26 cellular contexts compared by ENCODE assay signal in genomic region chr4:76706581-76706980, GRCh38.
DNase-seq lines count a peak whose midpoint lies in the region; ATAC-seq and TF ChIP-seq lines count a peak whose summit lies in the region.
"Had no signal": no experiment of that assay in that cellular context is flagged by ENCODE, and none has a peak within 500 bp of the region (broad histone marks: within the 10 kb centered on the region; RNA-seq: fewer than 3 reads in every experiment).

No MANE protein-coding gene starts in this region.

- 63% methylated on average over 6 of the region's 6 CpGs for WGBS in hepatocyte (ENCODE audit: low lambda C conversion rate, missing lambda C conversion rate)

- DNase-seq in AG04450 (ENCODE audit: low read depth, low spot score) (no peak), RWPE2 (ENCODE audit: low spot score) (no peak), hepatocyte (ENCODE audit: low spot score) (peak; percentile 38), progenitor cell of endocrine pancreas (ENCODE audit: low spot score, unreplicated experiment) (no peak), DMS153 treated with DMSO at 0.1 percent for 48 hours (lab: John Stamatoyannopoulos, UW; ENCODE audit: unreplicated experiment) (no peak), NCI-H774 (lab: John Stamatoyannopoulos, UW) (no peak), NCI-H446 (lab: John Stamatoyannopoulos, UW) (no peak)
- DNase-seq: activated B cell treated with CpG ODN at 0.5 μM for 24 hours; activated CD4-positive, alpha-beta T cell treated with anti-CD3 and anti-CD28 coated beads, Interleukin-2, amount 50 U/mL, for 1 hour; activated naive CD8-positive, alpha-beta T cell treated with anti-CD3 and anti-CD28 coated beads, Interleukin-2, amount 50 U/mL, for 24 hours; activated T-cell treated with anti-CD3 and anti-CD28 coated beads, Interleukin-2, amount 50 U/mL, for 4 hours; BE2C; DMS79; GF-D8; glutamatergic neuron; NCI-H1048; NCI-H1694; NCI-H2171; NCI-H524; sigmoid colon; stimulated activated CD4-positive, alpha-beta T cell treated with anti-CD3 and anti-CD28 coated beads, Interleukin-15, amount 100 ng/mL, for 24 hours; stimulated activated naive B cell treated with anti-CD40 and anti-IgM and Interleukin-4, amounts not matched to agents 10 μg/mL and 1 μg/mL and 100 μg/mL, for 72 hours had no signal

- H3K36me3 Mint-ChIP-seq in progenitor cell of endocrine pancreas (ENCODE audit: insufficient read depth), result peaks cover 12% of the 10 kb centered on the region
- H3K36me3 Mint-ChIP-seq: stimulated activated naive B cell treated with anti-CD40 and anti-IgM and Interleukin-4, amounts not matched to agents 10 μg/mL and 1 μg/mL and 100 μg/mL, for 72 hours had no signal

- ATAC-seq in RWPE2 (ENCODE audit: low read depth) (no peak), HG02885 (IDR thresholded peaks at IDR 0.05; ENCODE audit: poor library complexity, unreplicated experiment) (no peak)
- ATAC-seq: activated naive CD8-positive, alpha-beta T cell treated with anti-CD3 and anti-CD28 coated beads, Interleukin-2, amount 50 U/mL, for 24 hours; activated T-cell treated with anti-CD3 and anti-CD28 coated beads, Interleukin-2, amount 50 U/mL, for 4 hours; stimulated activated naive B cell treated with anti-CD40 and anti-IgM and Interleukin-4, amounts not matched to agents 10 μg/mL and 1 μg/mL and 100 μg/mL, for 72 hours had no signal

- no peak overlapping the region for H2AFZ ChIP-seq in hepatocyte

- H3K4me3 ChIP-seq in AG04450 (ENCODE audit: low read depth, low read length) (no peak overlapping the region), RWPE2 (ENCODE audit: severe bottlenecking) (no peak overlapping the region), hepatocyte (no peak overlapping the region)
- H3K4me3 ChIP-seq: prostate gland, sigmoid colon, SJSA1, suprapubic skin had no signal

- no peaks in the 10 kb centered on the region for H4K20me1 ChIP-seq in hepatocyte (ENCODE audit: insufficient read depth, poor library complexity, severe bottlenecking)

- peaks cover 64% of the 10 kb centered on the region for H3K79me2 ChIP-seq in hepatocyte

- H3K27ac Mint-ChIP-seq in progenitor cell of endocrine pancreas, result peak overlapping the region; percentile 16
- H3K27ac Mint-ChIP-seq: activated B cell treated with CpG ODN at 0.5 μM for 24 hours; activated naive CD8-positive, alpha-beta T cell treated with anti-CD3 and anti-CD28 coated beads, Interleukin-2, amount 50 U/mL, for 24 hours; stimulated activated naive B cell treated with anti-CD40 and anti-IgM and Interleukin-4, amounts not matched to agents 10 μg/mL and 1 μg/mL and 100 μg/mL, for 72 hours had no signal

- H3K9me3 Mint-ChIP-seq in progenitor cell of endocrine pancreas (ENCODE audit: low read depth), result no peaks in the 10 kb centered on the region
- H3K9me3 Mint-ChIP-seq: activated B cell treated with CpG ODN at 0.5 μM for 24 hours; activated naive CD8-positive, alpha-beta T cell treated with anti-CD3 and anti-CD28 coated beads, Interleukin-2, amount 50 U/mL, for 24 hours; activated T-cell treated with anti-CD3 and anti-CD28 coated beads, Interleukin-2, amount 50 U/mL, for 4 hours; stimulated activated naive B cell treated with anti-CD40 and anti-IgM and Interleukin-4, amounts not matched to agents 10 μg/mL and 1 μg/mL and 100 μg/mL, for 72 hours had no signal

- TF ChIP-seq CTCF in AG04450 (IDR thresholded peaks at IDR 0.05; ENCODE audit: low read depth, low read length) (no peak), RWPE2 (IDR thresholded peaks at IDR 0.05; ENCODE audit: poor library complexity, severe bottlenecking) (no peak), hepatocyte (IDR thresholded peaks at IDR 0.05; ENCODE audit: poor library complexity) (no peak), progenitor cell of endocrine pancreas (IDR thresholded peaks at IDR 0.05; ENCODE audit: unreplicated experiment) (no peak)

- POLR2A ChIA-PET in AG04450 (lab: Yijun Ruan, JAX), result no interaction called here

- peak overlapping the region; percentile 63 for H3K27ac ChIP-seq in AG04450 (ENCODE audit: low read depth, low read length)
- peak overlapping the region; percentile 96 for H3K27ac ChIP-seq in RWPE2 (ENCODE audit: poor library complexity, severe bottlenecking)
- H3K27ac ChIP-seq in hepatocyte, result peak overlapping the region; percentile 97
- H3K27ac ChIP-seq: suprapubic skin had no signal

- no peak overlapping the region for H3K4me2 ChIP-seq in hepatocyte

- H3K9me2 ChIP-seq in hepatocyte (replicated peaks; ENCODE audit: insufficient read depth), result no peaks in the 10 kb centered on the region

- H3K4me1 ChIP-seq in RWPE2 (ENCODE audit: insufficient read depth, poor library complexity, severe bottlenecking) (peaks cover 57% of the 10 kb centered on the region), hepatocyte (ENCODE audit: insufficient read depth) (peaks cover 72% of the 10 kb centered on the region)

- H3K4me1 Mint-ChIP-seq in progenitor cell of endocrine pancreas (ENCODE audit: low read depth), result peaks cover 32% of the 10 kb centered on the region
- H3K4me1 Mint-ChIP-seq: activated B cell treated with CpG ODN at 0.5 μM for 24 hours; activated naive CD8-positive, alpha-beta T cell treated with anti-CD3 and anti-CD28 coated beads, Interleukin-2, amount 50 U/mL, for 24 hours; stimulated activated naive B cell treated with anti-CD40 and anti-IgM and Interleukin-4, amounts not matched to agents 10 μg/mL and 1 μg/mL and 100 μg/mL, for 72 hours had no signal

- CTCF ChIA-PET in AG04450 (lab: Charles Lee), result no interaction called here

- peaks cover 23% of the 10 kb centered on the region for H3K36me3 ChIP-seq in RWPE2 (ENCODE audit: low read depth)
- H3K36me3 ChIP-seq in hepatocyte (replicated peaks; ENCODE audit: insufficient read depth, low read depth), result no peaks in the 10 kb centered on the region
- H3K36me3 ChIP-seq: prostate gland, sigmoid colon, suprapubic skin had no signal

- no peak overlapping the region for H3K4me3 Mint-ChIP-seq in progenitor cell of endocrine pancreas (ENCODE audit: low read depth)
- H3K4me3 Mint-ChIP-seq: activated B cell treated with CpG ODN at 0.5 μM for 24 hours; activated naive CD8-positive, alpha-beta T cell treated with anti-CD3 and anti-CD28 coated beads, Interleukin-2, amount 50 U/mL, for 24 hours; activated T-cell treated with anti-CD3 and anti-CD28 coated beads, Interleukin-2, amount 50 U/mL, for 4 hours; stimulated activated naive B cell treated with anti-CD40 and anti-IgM and Interleukin-4, amounts not matched to agents 10 μg/mL and 1 μg/mL and 100 μg/mL, for 72 hours had no signal

- H3K9me3 ChIP-seq in AG04450 (ENCODE audit: control insufficient read depth, insufficient read depth, low read length), result no peaks in the 10 kb centered on the region
- H3K9me3 ChIP-seq in RWPE2 (ENCODE audit: severe bottlenecking), result no peaks in the 10 kb centered on the region
- no peaks in the 10 kb centered on the region for H3K9me3 ChIP-seq in hepatocyte (ENCODE audit: low read depth)
- H3K9me3 ChIP-seq: BE2C, prostate gland, sigmoid colon, SJSA1, suprapubic skin had no signal

- H3K27me3 ChIP-seq in AG04450 (ENCODE audit: control insufficient read depth, insufficient read depth, low read length) (no peaks in the 10 kb centered on the region), RWPE2 (ENCODE audit: insufficient read depth, poor library complexity, severe bottlenecking) (no peaks in the 10 kb centered on the region), hepatocyte (no peaks in the 10 kb centered on the region)
- H3K27me3 ChIP-seq: BE2C, sigmoid colon, SJSA1, suprapubic skin had no signal

- no peaks in the 10 kb centered on the region for H3K27me3 Mint-ChIP-seq in progenitor cell of endocrine pancreas
